10 cellular contexts compared by ENCODE assay signal in genomic region chr4:145804134-145804533, GRCh38.
DNase-seq lines count a peak whose midpoint lies in the region; ATAC-seq, FAIRE-seq and TF ChIP-seq lines count a peak whose summit lies in the region.
"Had no signal": no experiment of that assay in that cellular context is flagged by ENCODE, and none has a peak within 500 bp of the region (broad histone marks: within the 10 kb centered on the region; RNA-seq: fewer than 3 reads in every experiment).

No MANE protein-coding gene starts in this region.

- no peaks in the 10 kb centered on the region for H3K9me3 Mint-ChIP-seq in activated CD4-positive, alpha-beta T cell treated with anti-CD3 and anti-CD28 coated beads for 36 hours (ENCODE audit: low read depth)

- H3K27ac Mint-ChIP-seq in activated CD4-positive, alpha-beta T cell treated with anti-CD3 and anti-CD28 coated beads for 36 hours = no peak overlapping the region
- H3K27ac Mint-ChIP-seq: activated T-cell treated with anti-CD3 and anti-CD28 coated beads, Interleukin-2, amount 50 U/mL, for 72 hours had no signal

- no peaks in the 10 kb centered on the region for H3K27me3 Mint-ChIP-seq in activated CD4-positive, alpha-beta T cell treated with anti-CD3 and anti-CD28 coated beads for 36 hours

- BruUV-seq in endothelial cell of umbilical vein (replicated peaks; lab: Mats Ljungman, UMichigan) = no TSS peak

- DNase-seq in AG10803 (ENCODE audit: low read depth) (peak; percentile 92), NCI-H69 (lab: John Stamatoyannopoulos, UW) (peak; percentile 50), endothelial cell of umbilical vein (ENCODE audit: low read depth, low spot score) (peak; percentile 72), mucosa of descending colon (no peak), DMS79 (lab: John Stamatoyannopoulos, UW) (no peak)
- DNase-seq in activated CD4-positive, alpha-beta T cell treated with anti-CD3 and anti-CD28 coated beads for 36 hours = no peak
- DNase-seq: activated T-cell treated with anti-CD3 and anti-CD28 coated beads, Interleukin-2, amount 50 U/mL, for 72 hours; SIG-M5 had no signal

- dilution Hi-C loops in endothelial cell of umbilical vein (cut with MboI; ENCODE audit: extremely low pct_ligation_motif_present, low sequenced_read_pairs) = no loop called here

- H3K4me3 ChIP-seq in AG10803 (ENCODE audit: low read length) (no peak overlapping the region), endothelial cell of umbilical vein (replicated peaks in 1 of 3; ENCODE audit: insufficient read depth in 1 of 3, low read depth in 1 of 3, low read length in 3 of 3) (no peak overlapping the region), mucosa of descending colon (no peak overlapping the region)

- no peak for FAIRE-seq in endothelial cell of umbilical vein (lab: Jason Lieb, UNC)

- intact Hi-C loops in endothelial cell of umbilical vein (cut with micrococcal nuclease) (loop anchor here (2.0 kb wide), 1 partner anchor 21 kb away; no protein-coding TSS in a partner anchor), mucosa of descending colon (cut with DNase I, micrococcal nuclease) (no loop called here)
- intact Hi-C loops in activated CD4-positive, alpha-beta T cell treated with anti-CD3 and anti-CD28 coated beads for 36 hours (cut with DNase I, micrococcal nuclease) = loop anchor here in 1 of 2 experiments (10.0 kb wide), 1 partner anchor 651 kb away; no protein-coding TSS in a partner anchor

- H3K9me1 ChIP-seq in endothelial cell of umbilical vein (replicated peaks; ENCODE audit: control insufficient read depth, extremely low read depth, insufficient read depth, low read length) = no peaks in the 10 kb centered on the region

- H3K4me2 ChIP-seq in endothelial cell of umbilical vein (ENCODE audit: insufficient read depth, low read length) = no peak overlapping the region

- H3K4me1 Mint-ChIP-seq in activated CD4-positive, alpha-beta T cell treated with anti-CD3 and anti-CD28 coated beads for 36 hours = peaks cover 45% of the 10 kb centered on the region

- H3K4me1 ChIP-seq in endothelial cell of umbilical vein (ENCODE audit: control insufficient read depth, extremely low read depth, insufficient read depth, low read length) = peaks cover 47% of the 10 kb centered on the region
- H3K4me1 ChIP-seq in mucosa of descending colon (ENCODE audit: low read depth) = no peaks in the 10 kb centered on the region

- H4K20me1 ChIP-seq in endothelial cell of umbilical vein (replicated peaks; ENCODE audit: control insufficient read depth, extremely low read depth, insufficient read depth, low read length) = no peaks in the 10 kb centered on the region

- no peak overlapping the region for H3K4me3 Mint-ChIP-seq in activated CD4-positive, alpha-beta T cell treated with anti-CD3 and anti-CD28 coated beads for 36 hours
- H3K4me3 Mint-ChIP-seq: activated T-cell treated with anti-CD3 and anti-CD28 coated beads, Interleukin-2, amount 50 U/mL, for 72 hours had no signal

- CTCF ChIA-PET in endothelial cell of umbilical vein (lab: Charles Lee) = interaction anchor here (0.9 to 1.7 kb wide), 5 partner anchors 8 to 187 kb away, joined by 3 to 11 read pairs (median 5); no protein-coding TSS in a partner anchor
- CTCF ChIA-PET in activated CD4-positive, alpha-beta T cell treated with anti-CD3 and anti-CD28 coated beads for 36 hours (lab: Charles Lee) = interaction anchor here (1.2 kb wide), 1 partner anchor 26 kb away, joined by 3 read pairs; no protein-coding TSS in a partner anchor

- H3K79me2 ChIP-seq in endothelial cell of umbilical vein (ENCODE audit: control insufficient read depth, insufficient read depth, low read length) = no peaks in the 10 kb centered on the region

- H3K36me3 ChIP-seq in endothelial cell of umbilical vein (ENCODE audit: control insufficient read depth in 2 of 2, extremely low read depth in 1 of 2, insufficient read depth in 2 of 2, low read length in 2 of 2) (no peaks in the 10 kb centered on the region), mucosa of descending colon (ENCODE audit: low read depth) (no peaks in the 10 kb centered on the region)

- H3K9me3 ChIP-seq in endothelial cell of umbilical vein (replicated peaks; ENCODE audit: control insufficient read depth, insufficient read depth, low read length) = no peaks in the 10 kb centered on the region
- H3K9me3 ChIP-seq in mucosa of descending colon = no peaks in the 10 kb centered on the region

- peak overlapping the region; percentile 7 for H3K27ac ChIP-seq in endothelial cell of umbilical vein (ENCODE audit: insufficient read depth, low read depth, low read length)

- POLR2A ChIA-PET in endothelial cell of umbilical vein (lab: Charles Lee) = no interaction called here
- POLR2A ChIA-PET in activated CD4-positive, alpha-beta T cell treated with anti-CD3 and anti-CD28 coated beads for 36 hours (lab: Charles Lee) = no interaction called here

- H2AFZ ChIP-seq in endothelial cell of umbilical vein (ENCODE audit: low read depth, low read length) = no peak overlapping the region

- no peak for TF ChIP-seq POLR2A in endothelial cell of umbilical vein (IDR thresholded peaks at IDR 0.05; ENCODE audit: low read depth, low read length)

- peak; percentile 31 for ATAC-seq in mucosa of descending colon
- no peak for ATAC-seq in HG02571 (IDR thresholded peaks at IDR 0.05; ENCODE audit: unreplicated experiment)
- no peak for ATAC-seq in HG03565 (IDR thresholded peaks at IDR 0.05; ENCODE audit: unreplicated experiment)
- no peak for ATAC-seq in activated CD4-positive, alpha-beta T cell treated with anti-CD3 and anti-CD28 coated beads for 36 hours
- ATAC-seq: activated T-cell treated with anti-CD3 and anti-CD28 coated beads, Interleukin-2, amount 50 U/mL, for 72 hours had no signal

- H3K9ac ChIP-seq in endothelial cell of umbilical vein (replicated peaks; ENCODE audit: extremely low read depth, insufficient read depth, low read length) = no peak overlapping the region

- no peaks in the 10 kb centered on the region for H3K27me3 ChIP-seq in endothelial cell of umbilical vein (ENCODE audit: control insufficient read depth in 2 of 2, insufficient read depth in 2 of 2, low read length in 2 of 2)

- no peak for TF ChIP-seq CTCF in AG10803 (conservative IDR thresholded peaks at IDR 0.05; ENCODE audit: low read length)
- no peak for TF ChIP-seq CTCF in endothelial cell of umbilical vein (IDR thresholded peaks at IDR 0.05; ENCODE audit: extremely low read depth in 1 of 2, insufficient read depth in 1 of 2, low read depth in 1 of 2, low read length in 2 of 2)
- no peak for TF ChIP-seq CTCF in mucosa of descending colon (IDR thresholded peaks at IDR 0.05)

- H3K36me3 Mint-ChIP-seq in activated CD4-positive, alpha-beta T cell treated with anti-CD3 and anti-CD28 coated beads for 36 hours (ENCODE audit: low read depth) = peaks cover 40% of the 10 kb centered on the region

TF ChIP-seq in endothelial cell of umbilical vein, 7 proteins besides CTCF, POLR2A, EP300 and RAD21:
- TF ChIP-seq POLR2AphosphoS5 (IDR thresholded peaks at IDR 0.05; ENCODE audit: insufficient read depth, low read depth, low read length) = no peak
- no peak for TF ChIP-seq EZH2 (IDR thresholded peaks at IDR 0.05; ENCODE audit: borderline replicate concordance, low read depth, low read length, severe bottlenecking)
- no peak for TF ChIP-seq JUN (IDR thresholded peaks at IDR 0.05; ENCODE audit: borderline replicate concordance, insufficient read depth, insufficient read length, low read depth)
- TF ChIP-seq GATA2 (IDR thresholded peaks at IDR 0.05; ENCODE audit: insufficient read depth, insufficient read length, low read depth, low read length) = peak; percentile 50
- no peak for TF ChIP-seq MAX (IDR thresholded peaks at IDR 0.05; ENCODE audit: insufficient read depth, insufficient read length)

Comparison
In these comparisons a context has a peak if more than half of its experiments do, and no peak if none do; other contexts are left out.
1. DNase-seq: peak in AG10803 (single experiment), NCI-H69 (single experiment) and endothelial cell of umbilical vein (single experiment); none in mucosa of descending colon (0 of 3), DMS79 (single experiment) and activated CD4-positive, alpha-beta T cell treated with anti-CD3 and anti-CD28 coated beads for 36 hours (single experiment).